In genomic region chr3:23712656-23713559, GRCh38 we compare ENCODE assay signal across 10 cellular contexts.
A peak's percentile ranks its signal among the peaks of the same experiment; 100 is the strongest.
DNase-seq lines count a peak whose midpoint lies in the region; ATAC-seq and TF ChIP-seq lines count a peak whose summit lies in the region.
"Had no signal": no experiment of that assay in that cellular context is flagged by ENCODE, and none has a peak within 500 bp of the region (broad histone marks: within the 10 kb centered on the region; RNA-seq: fewer than 3 reads in every experiment).

No MANE protein-coding gene starts in this region.

- no peaks in the 10 kb centered on the region for H3K36me3 Mint-ChIP-seq in MCF 10A (ENCODE audit: insufficient read depth, unreplicated experiment)
- no peaks in the 10 kb centered on the region for H3K36me3 Mint-ChIP-seq in brain

- intact Hi-C loops in MCF 10A (cut with micrococcal nuclease) (no loop called here), breast epithelium (cut with DNase I; ENCODE audit: low total_unique reads) (no loop called here)

- H3K4me3 Mint-ChIP-seq in MCF 10A (ENCODE audit: unreplicated experiment) (no peak overlapping the region), brain (peak overlapping the region in 3 of 5 experiments; percentile 1 to 30 (median 25))

- peak overlapping the region in 1 of 3 donors; percentile 32 for H3K4me3 ChIP-seq in breast epithelium
- H3K4me3 ChIP-seq: SJSA1 had no signal

- CTCF ChIA-PET in MCF 10A (lab: Yijun Ruan, JAX): interaction anchor here (0.6 kb wide), 1 partner anchor 95 kb away, joined by 3 read pairs; no protein-coding TSS in a partner anchor

- POLR2A ChIA-PET in MCF 10A (lab: Yijun Ruan, JAX): interaction anchor here (0.5 kb wide), 1 partner anchor 203 kb away, joined by 3 read pairs; no protein-coding TSS in a partner anchor

- BruUV-seq in MCF 10A (replicated peaks; lab: Mats Ljungman, UMichigan): no TSS peak

- no peak for TF ChIP-seq POLR2A in breast epithelium (IDR thresholded peaks at IDR 0.05)

- no peaks in the 10 kb centered on the region for H3K36me3 ChIP-seq in breast epithelium
- H3K36me3 ChIP-seq: SJSA1 had no signal

- DNase-seq in MCF 10A (ENCODE audit: unreplicated experiment): peak; percentile 77
- DNase-seq in breast epithelium (ENCODE audit: low spot score in 2 of 2): no peak
- DNase-seq in left lobe of liver (ENCODE audit: low spot score): no peak
- DNase-seq in CD1c-positive myeloid dendritic cell (ENCODE audit: extremely low spot score): no peak

- no peaks in the 10 kb centered on the region for H3K27me3 Mint-ChIP-seq in MCF 10A (ENCODE audit: insufficient read depth, unreplicated experiment)
- peaks cover 20% of the 10 kb centered on the region for H3K27me3 Mint-ChIP-seq in brain

- H3K27ac Mint-ChIP-seq in MCF 10A (ENCODE audit: low read depth, unreplicated experiment) (no peak overlapping the region), brain (peak overlapping the region in 4 of 5 experiments; percentile 47 to 84 (median 53))

- H3K4me1 Mint-ChIP-seq in MCF 10A (ENCODE audit: insufficient read depth, unreplicated experiment) (peaks cover 8% of the 10 kb centered on the region), brain (peaks cover 34% of the 10 kb centered on the region)

- ATAC-seq in left lobe of liver (peak; percentile 40), HG03442 (IDR thresholded peaks at IDR 0.05; ENCODE audit: unreplicated experiment) (no peak), GM19324 (IDR thresholded peaks at IDR 0.05; ENCODE audit: low FRiP score, unreplicated experiment) (no peak), GM21515 (IDR thresholded peaks at IDR 0.05; ENCODE audit: unreplicated experiment) (no peak)

- no peaks in the 10 kb centered on the region for H3K9me3 ChIP-seq in breast epithelium

- H3K9me3 Mint-ChIP-seq in MCF 10A (ENCODE audit: unreplicated experiment): no peaks in the 10 kb centered on the region
- peaks cover 2 to 20% (median 12%) of the 10 kb centered on the region in 5 experiments for H3K9me3 Mint-ChIP-seq in brain

- no peaks in the 10 kb centered on the region for H3K4me1 ChIP-seq in breast epithelium

- H3K27ac ChIP-seq in breast epithelium: no peak overlapping the region
- H3K27ac ChIP-seq: C4-2B, SJSA1 had no signal

- TF ChIP-seq CTCF in MCF 10A (IDR thresholded peaks at IDR 0.05; ENCODE audit: unreplicated experiment) (no peak), breast epithelium (IDR thresholded peaks at IDR 0.05) (no peak), brain (conservative IDR thresholded peaks at IDR 0.05) (peak in 1 of 2 experiments; percentile 39)

- no peaks in the 10 kb centered on the region for H3K27me3 ChIP-seq in breast epithelium
- H3K27me3 ChIP-seq: SJSA1 had no signal
